9 cellular contexts compared by ENCODE assay signal in the genomic region with DNA sequence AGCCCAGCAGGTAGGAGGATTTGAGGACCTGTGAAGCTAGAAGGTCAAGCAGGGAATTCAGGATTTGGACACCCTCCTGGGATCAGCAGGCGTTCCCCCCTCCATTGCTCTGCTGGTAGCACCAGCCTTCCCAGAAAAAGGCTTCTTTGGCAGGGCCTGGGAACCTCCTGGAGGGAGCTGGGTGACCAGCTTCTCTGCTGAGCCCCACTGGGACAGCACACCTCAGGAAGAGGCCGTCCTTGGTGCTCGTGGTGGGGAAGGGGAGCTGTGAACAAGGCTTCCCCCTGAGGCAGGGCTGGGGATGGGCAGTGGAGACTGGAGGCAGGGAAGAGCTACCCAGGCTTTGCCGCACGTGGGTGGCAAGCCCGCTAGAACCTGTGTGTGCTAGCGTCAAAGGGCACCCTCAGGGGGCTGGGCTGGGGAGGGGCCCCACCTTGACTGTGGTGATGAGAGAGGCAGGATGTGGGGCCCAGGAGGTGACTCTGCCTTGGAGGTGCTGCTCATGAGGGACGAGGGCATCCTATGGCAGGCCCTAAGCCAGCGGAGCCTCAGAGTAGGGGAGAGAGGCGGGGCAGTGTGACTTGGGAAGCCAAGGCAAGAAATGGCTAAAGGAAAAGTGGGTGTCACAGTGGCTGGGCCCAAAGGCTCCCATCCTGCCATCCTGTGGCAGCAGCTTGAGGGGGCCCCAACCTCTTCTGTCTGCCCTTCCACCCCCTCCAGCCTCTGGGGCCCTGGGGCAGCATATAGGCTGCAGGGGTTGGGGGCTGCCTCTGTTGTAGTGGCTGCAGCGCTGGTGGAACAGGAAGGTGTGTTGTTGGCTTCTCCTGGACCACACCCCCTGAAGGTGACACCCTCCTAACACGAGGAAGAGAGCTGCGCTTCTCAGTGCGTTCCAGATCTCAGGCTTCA. TPM values are rescaled to one million over a fixed set of nuclear protein-coding genes. Genes with fewer than 3 reads are reported as not detected.
DNase-seq lines count a peak whose midpoint lies in the region; ATAC-seq lines count a peak whose summit lies in the region.
"Had no signal": no experiment of that assay in that cellular context is flagged by ENCODE, and none has a peak within 500 bp of the region (broad histone marks: within the 10 kb centered on the region; RNA-seq: fewer than 3 reads in every experiment).

No MANE protein-coding gene starts in this region.

- H3K4me3 ChIP-seq in SJSA1 (no peak overlapping the region), aorta (ENCODE audit: low read length in 2 of 2) (no peak overlapping the region)
- H3K4me3 ChIP-seq in naive thymus-derived CD4-positive, alpha-beta T cell (ENCODE audit: low read length) = peak overlapping the region; percentile 44

- H3K9me3 ChIP-seq in SJSA1 (replicated peaks) = no peaks in the 10 kb centered on the region
- no peaks in the 10 kb centered on the region for H3K9me3 ChIP-seq in naive thymus-derived CD4-positive, alpha-beta T cell (ENCODE audit: control insufficient read depth in 2 of 3, low read length in 3 of 3)
- no peaks in the 10 kb centered on the region for H3K9me3 ChIP-seq in aorta (ENCODE audit: control insufficient read depth, low read length)

- H3K27me3 ChIP-seq in SJSA1 (replicated peaks) = no peaks in the 10 kb centered on the region
- no peaks in the 10 kb centered on the region for H3K27me3 ChIP-seq in naive thymus-derived CD4-positive, alpha-beta T cell (ENCODE audit: control insufficient read depth in 2 of 2, insufficient read depth in 2 of 2, low read length in 2 of 2)
- H3K27me3 ChIP-seq in aorta (ENCODE audit: control insufficient read depth in 1 of 2, insufficient read depth in 2 of 2, low read length in 1 of 2) = no peaks in the 10 kb centered on the region

- peaks cover 96% of the 10 kb centered on the region for H3K4me1 Mint-ChIP-seq in activated T-helper 1 cell treated with anti-CD3 and anti-CD28 coated beads, Interleukin-12 subunit alpha, Interleukin-12 subunit beta, Interleukin-2, Interleukin-4 antibody, amounts not matched to agents 30 ng/mL and 10 ng/mL and 1 ng/mL, durations not matched to agents 14 hours and 24 hours and 36 hours (ENCODE audit: low read depth)
- peaks cover 80 to 100% (median 98%) of the 10 kb centered on the region in 7 donors for H3K4me1 Mint-ChIP-seq in naive thymus-derived CD4-positive, alpha-beta T cell

- ATAC-seq in naive thymus-derived CD4-positive, alpha-beta T cell = peak; percentile 90
- ATAC-seq in stimulated activated naive CD8-positive, alpha-beta T cell treated with anti-CD3 and anti-CD28 coated beads, Interleukin-15, Interleukin-2, amounts not matched to agents 100 U/mL and 50 U/mL, for 24 hours = peak; percentile 81
- no peak for ATAC-seq in aorta (ENCODE audit: low FRiP score)

- DNase-seq in SJSA1 (ENCODE audit: low read depth in 1 of 2, low spot score in 2 of 2) (no peak), DMS 273 (lab: John Stamatoyannopoulos, UW; ENCODE audit: unreplicated experiment) (no peak), cerebellum (ENCODE audit: low spot score) (no peak), NCI-H1048 (lab: John Stamatoyannopoulos, UW) (no peak), aorta (no peak)
- peak; percentile 73 for DNase-seq in activated T-helper 1 cell treated with anti-CD3 and anti-CD28 coated beads, Interleukin-12 subunit alpha, Interleukin-12 subunit beta, Interleukin-2, Interleukin-4 antibody, amounts not matched to agents 30 ng/mL and 10 ng/mL and 1 ng/mL, durations not matched to agents 14 hours and 24 hours and 36 hours (ENCODE audit: low spot score)
- DNase-seq in naive thymus-derived CD4-positive, alpha-beta T cell = peak; percentile 54 to 91 (median 89)
- peak; percentile 90 for DNase-seq in stimulated activated naive CD8-positive, alpha-beta T cell treated with anti-CD3 and anti-CD28 coated beads, Interleukin-15, Interleukin-2, amounts not matched to agents 100 U/mL and 50 U/mL, for 24 hours
- DNase-seq: NCI-H2171 treated with DMSO at 0.1 percent for 48 hours had no signal

- intact Hi-C loops in activated T-helper 1 cell treated with anti-CD3 and anti-CD28 coated beads, Interleukin-12 subunit alpha, Interleukin-12 subunit beta, Interleukin-2, Interleukin-4 antibody, amounts not matched to agents 30 ng/mL and 10 ng/mL and 1 ng/mL, durations not matched to agents 14 hours and 24 hours and 36 hours (cut with micrococcal nuclease) = loop anchor here (1.0 to 5.0 kb wide), 5 partner anchors 10 to 355 kb away; a partner anchor contains a TSS
- intact Hi-C loops in naive thymus-derived CD4-positive, alpha-beta T cell (cut with micrococcal nuclease) = loop anchor here (1.0 to 5.0 kb wide), 7 partner anchors 10 to 131 kb away; no protein-coding TSS in a partner anchor
- intact Hi-C loops in aorta (cut with DNase I) = no loop called here

- H3K4me1 ChIP-seq in SJSA1 (replicated peaks) = peaks cover 68% of the 10 kb centered on the region
- H3K4me1 ChIP-seq in naive thymus-derived CD4-positive, alpha-beta T cell (ENCODE audit: control insufficient read depth in 2 of 2, insufficient read depth in 2 of 2, low read length in 2 of 2) = peaks cover 98 to 100% of the 10 kb centered on the region in 2 donors
- H3K4me1 ChIP-seq in aorta (ENCODE audit: control insufficient read depth in 1 of 2, insufficient read depth in 2 of 2, low read length in 2 of 2) = no peaks in the 10 kb centered on the region

- H3K27ac ChIP-seq in SJSA1 (peak overlapping the region; percentile 65), aorta (ENCODE audit: low read depth in 1 of 2, low read length in 2 of 2) (no peak overlapping the region)
- H3K27ac ChIP-seq in naive thymus-derived CD4-positive, alpha-beta T cell (ENCODE audit: low read depth, low read length) = peak overlapping the region; percentile 94

- H3K9me3 Mint-ChIP-seq in activated T-helper 1 cell treated with anti-CD3 and anti-CD28 coated beads, Interleukin-12 subunit alpha, Interleukin-12 subunit beta, Interleukin-2, Interleukin-4 antibody, amounts not matched to agents 30 ng/mL and 10 ng/mL and 1 ng/mL, durations not matched to agents 14 hours and 24 hours and 36 hours = no peaks in the 10 kb centered on the region
- no peaks in the 10 kb centered on the region for H3K9me3 Mint-ChIP-seq in naive thymus-derived CD4-positive, alpha-beta T cell

- POLR2A ChIA-PET in naive thymus-derived CD4-positive, alpha-beta T cell (lab: Charles Lee) = interaction anchor here (1.0 to 25.6 kb wide), 10 partner anchors 9 to 140 kb away, joined by 3 to 529 read pairs (median 11); a partner anchor contains a TSS

- H3K36me3 ChIP-seq in SJSA1 (peaks cover 33% of the 10 kb centered on the region), aorta (ENCODE audit: control insufficient read depth in 1 of 2, insufficient read depth in 2 of 2, low read length in 1 of 2) (no peaks in the 10 kb centered on the region)
- peaks cover 0 to 21% (median 0%) of the 10 kb centered on the region in 3 experiments for H3K36me3 ChIP-seq in naive thymus-derived CD4-positive, alpha-beta T cell (ENCODE audit: control insufficient read depth in 2 of 3, insufficient read depth in 3 of 3, low read length in 3 of 3)

- H3K27me3 Mint-ChIP-seq in activated T-helper 1 cell treated with anti-CD3 and anti-CD28 coated beads, Interleukin-12 subunit alpha, Interleukin-12 subunit beta, Interleukin-2, Interleukin-4 antibody, amounts not matched to agents 30 ng/mL and 10 ng/mL and 1 ng/mL, durations not matched to agents 14 hours and 24 hours and 36 hours (ENCODE audit: insufficient read depth) = no peaks in the 10 kb centered on the region
- H3K27me3 Mint-ChIP-seq in naive thymus-derived CD4-positive, alpha-beta T cell = no peaks in the 10 kb centered on the region

- CTCF ChIA-PET in naive thymus-derived CD4-positive, alpha-beta T cell (lab: Charles Lee) = interaction anchor here (0.6 to 5.8 kb wide), 11 partner anchors 9 to 146 kb away, joined by 3 to 47 read pairs (median 4); no protein-coding TSS in a partner anchor

- WGBS in aorta, 2 donors = 83 to 84% methylated on average over 14 of the region's 14 CpGs

- H3K4me3 Mint-ChIP-seq in activated T-helper 1 cell treated with anti-CD3 and anti-CD28 coated beads, Interleukin-12 subunit alpha, Interleukin-12 subunit beta, Interleukin-2, Interleukin-4 antibody, amounts not matched to agents 30 ng/mL and 10 ng/mL and 1 ng/mL, durations not matched to agents 14 hours and 24 hours and 36 hours = peak overlapping the region; percentile 89
- peak overlapping the region; percentile 75 to 94 (median 86) for H3K4me3 Mint-ChIP-seq in naive thymus-derived CD4-positive, alpha-beta T cell

- peaks cover 28% of the 10 kb centered on the region for H3K36me3 Mint-ChIP-seq in activated T-helper 1 cell treated with anti-CD3 and anti-CD28 coated beads, Interleukin-12 subunit alpha, Interleukin-12 subunit beta, Interleukin-2, Interleukin-4 antibody, amounts not matched to agents 30 ng/mL and 10 ng/mL and 1 ng/mL, durations not matched to agents 14 hours and 24 hours and 36 hours (ENCODE audit: low read depth)
- peaks cover 0 to 23% (median 0%) of the 10 kb centered on the region in 5 donors for H3K36me3 Mint-ChIP-seq in naive thymus-derived CD4-positive, alpha-beta T cell

- peak overlapping the region; percentile 99 for H3K27ac Mint-ChIP-seq in activated T-helper 1 cell treated with anti-CD3 and anti-CD28 coated beads, Interleukin-12 subunit alpha, Interleukin-12 subunit beta, Interleukin-2, Interleukin-4 antibody, amounts not matched to agents 30 ng/mL and 10 ng/mL and 1 ng/mL, durations not matched to agents 14 hours and 24 hours and 36 hours
- peak overlapping the region; percentile 92 to 99 (median 97) for H3K27ac Mint-ChIP-seq in naive thymus-derived CD4-positive, alpha-beta T cell

RNA-seq across cellular contexts. Expression of a gene that starts 20.7 kb away (rescaled TPM):
- 60.4 and 62.4 TPM in 2 replicates for total RNA-seq in SJSA1 (2014; rRNA removed; shearing (Covaris generic))
- total RNA-seq in activated T-helper 1 cell treated with anti-CD3 and anti-CD28 coated beads, Interleukin-12 subunit alpha, Interleukin-12 subunit beta, Interleukin-2, Interleukin-4 antibody, amounts not matched to agents 30 ng/mL and 10 ng/mL and 1 ng/mL, durations not matched to agents 14 hours and 24 hours and 36 hours = 129 and 137 TPM in 2 replicates
- 100 to 1,000 TPM; 175 to 256 (median 199) TPM for total RNA-seq in naive thymus-derived CD4-positive, alpha-beta T cell
- polyA plus RNA-seq in naive thymus-derived CD4-positive, alpha-beta T cell = 10 to 100 TPM; 42.4 to 53.7 TPM
- total RNA-seq in cerebellum (28.9 TPM), aorta (10 to 100 TPM; 31.3 to 58.7 TPM)
- 10 to 100 TPM; 27.2 to 35.9 TPM for polyA plus RNA-seq in aorta

Comparison
In these comparisons a context has a peak if more than half of its experiments do, and no peak if none do; other contexts are left out.
1. DNase-seq: peak in activated T-helper 1 cell treated with anti-CD3 and anti-CD28 coated beads, Interleukin-12 subunit alpha, Interleukin-12 subunit beta, Interleukin-2, Interleukin-4 antibody, amounts not matched to agents 30 ng/mL and 10 ng/mL and 1 ng/mL, durations not matched to agents 14 hours and 24 hours and 36 hours (single experiment), naive thymus-derived CD4-positive, alpha-beta T cell (9 of 9) and stimulated activated naive CD8-positive, alpha-beta T cell treated with anti-CD3 and anti-CD28 coated beads, Interleukin-15, Interleukin-2, amounts not matched to agents 100 U/mL and 50 U/mL, for 24 hours (single experiment); none in SJSA1 (0 of 2), DMS 273 (single experiment), cerebellum (single experiment), NCI-H1048 (single experiment) and aorta (0 of 2).
2. H3K27ac ChIP-seq: peak in SJSA1 (single experiment) and naive thymus-derived CD4-positive, alpha-beta T cell (single experiment); none in aorta (0 of 2).
3. intact Hi-C loops: an anchor here in activated T-helper 1 cell treated with anti-CD3 and anti-CD28 coated beads, Interleukin-12 subunit alpha, Interleukin-12 subunit beta, Interleukin-2, Interleukin-4 antibody, amounts not matched to agents 30 ng/mL and 10 ng/mL and 1 ng/mL, durations not matched to agents 14 hours and 24 hours and 36 hours (1.0 to 5.0 kb wide) and naive thymus-derived CD4-positive, alpha-beta T cell (1.0 to 5.0 kb wide); none called in aorta.